In the genomic region with DNA sequence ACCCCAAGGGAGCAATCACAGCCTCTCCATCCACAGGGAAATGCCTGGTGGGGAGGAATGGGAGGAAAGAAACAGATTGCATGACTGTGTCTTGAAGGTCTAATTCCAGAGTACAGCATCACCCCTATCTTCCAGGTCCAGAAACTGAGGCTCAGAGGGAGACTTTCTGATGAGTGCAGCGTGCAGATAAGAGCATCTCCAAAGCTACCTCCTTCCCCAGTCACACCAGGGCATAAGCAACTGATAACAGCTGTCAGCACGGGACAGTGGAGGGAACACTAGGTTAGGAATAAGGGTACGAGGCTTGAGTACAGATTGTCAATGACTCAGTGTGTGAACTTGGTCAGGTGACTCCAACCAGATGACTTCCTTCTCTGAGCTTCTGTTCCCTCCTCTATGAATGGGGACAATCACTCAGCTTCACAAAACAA, we compare ENCODE assay signal across 22 cellular contexts.
DNase-seq lines count a peak whose midpoint lies in the region; ATAC-seq and TF ChIP-seq lines count a peak whose summit lies in the region.
"Had no signal": no experiment of that assay in that cellular context is flagged by ENCODE, and none has a peak within 500 bp of the region (broad histone marks: within the 10 kb centered on the region; RNA-seq: fewer than 3 reads in every experiment).

No MANE protein-coding gene starts in this region.

- no peak overlapping the region for H3K4me3 ChIP-seq in RWPE2 (ENCODE audit: severe bottlenecking)
- H3K4me3 ChIP-seq: ascending aorta, gastroesophageal sphincter, neural progenitor cell had no signal

- no peaks in the 10 kb centered on the region for H3K36me3 Mint-ChIP-seq in MCF 10A (ENCODE audit: insufficient read depth, unreplicated experiment)
- H3K36me3 Mint-ChIP-seq: activated naive CD4-positive, alpha-beta T cell treated with anti-CD3 and anti-CD28 coated beads, Interleukin-2, amount 10 ng/mL, durations not matched to agents 7 days and 5 days; neural progenitor cell had no signal

- H3K27me3 ChIP-seq in RWPE2 (ENCODE audit: insufficient read depth, poor library complexity, severe bottlenecking): no peaks in the 10 kb centered on the region
- H3K27me3 ChIP-seq: ascending aorta, neural progenitor cell had no signal

- H3K27ac Mint-ChIP-seq in MCF 10A (ENCODE audit: low read depth, unreplicated experiment): no peak overlapping the region
- H3K27ac Mint-ChIP-seq: activated naive CD4-positive, alpha-beta T cell treated with anti-CD3 and anti-CD28 coated beads, Interleukin-2, amount 10 ng/mL, durations not matched to agents 7 days and 5 days; activated T-cell treated with anti-CD3 and anti-CD28 coated beads, Interleukin-2, amount 50 U/mL, for 72 hours; B cell; HFFc6; neural progenitor cell had no signal

- intact Hi-C loops in sciatic nerve (cut with DNase I): no loop called here
- intact Hi-C loops in MCF 10A (cut with micrococcal nuclease): no loop called here

- H3K36me3 ChIP-seq in RWPE2 (ENCODE audit: low read depth): no peaks in the 10 kb centered on the region
- H3K36me3 ChIP-seq: ascending aorta, gastroesophageal sphincter, neural progenitor cell had no signal

- no peak overlapping the region for H3K27ac ChIP-seq in RWPE2 (ENCODE audit: poor library complexity, severe bottlenecking)
- H3K27ac ChIP-seq: HL-60, neural progenitor cell had no signal

- H3K9me3 Mint-ChIP-seq in MCF 10A (ENCODE audit: unreplicated experiment): no peaks in the 10 kb centered on the region
- H3K9me3 Mint-ChIP-seq: activated naive CD4-positive, alpha-beta T cell treated with anti-CD3 and anti-CD28 coated beads, Interleukin-2, amount 10 ng/mL, durations not matched to agents 7 days and 5 days; activated T-cell treated with anti-CD3 and anti-CD28 coated beads, Interleukin-2, amount 50 U/mL, for 72 hours; HFFc6; neural progenitor cell had no signal

- ATAC-seq in RWPE2 (ENCODE audit: low read depth) (no peak), sciatic nerve (no peak), GM18907 (IDR thresholded peaks at IDR 0.05; ENCODE audit: unreplicated experiment) (no peak)
- ATAC-seq: activated T-cell treated with anti-CD3 and anti-CD28 coated beads, Interleukin-2, amount 50 U/mL, for 72 hours; gastroesophageal sphincter had no signal

- TF ChIP-seq CTCF in RWPE2 (IDR thresholded peaks at IDR 0.05; ENCODE audit: poor library complexity, severe bottlenecking) (no peak), MCF 10A (IDR thresholded peaks at IDR 0.05; ENCODE audit: unreplicated experiment) (no peak)

- H3K4me1 Mint-ChIP-seq in MCF 10A (ENCODE audit: insufficient read depth, unreplicated experiment): peaks cover 20% of the 10 kb centered on the region

- peak; percentile 34 for DNase-seq in NCI-H1694 (lab: John Stamatoyannopoulos, UW)
- no peak for DNase-seq in NCI-H1694 treated with DMSO at 0.1 percent for 48 hours (lab: John Stamatoyannopoulos, UW)
- peak; percentile 9 for DNase-seq in RWPE2 (ENCODE audit: low spot score)
- peak; percentile 13 for DNase-seq in glomerular visceral epithelial cell (ENCODE audit: extremely low spot score)
- DNase-seq in sciatic nerve (ENCODE audit: low spot score): peak; percentile 25
- DNase-seq in NCI-H748 treated with DMSO at 0.1 percent for 48 hours (lab: John Stamatoyannopoulos, UW): no peak
- DNase-seq in MCF 10A (ENCODE audit: unreplicated experiment): no peak
- DNase-seq: activated naive CD4-positive, alpha-beta T cell treated with anti-CD3 and anti-CD28 coated beads, Interleukin-2, amount 10 ng/mL, durations not matched to agents 7 days and 5 days; activated T-cell treated with anti-CD3 and anti-CD28 coated beads, Interleukin-2, amount 50 U/mL, for 72 hours; Calu3; HFFc6; MM.1S; NCI-H2029; NCI-H226; RPMI8226; stimulated activated CD4-positive, alpha-beta T cell treated with anti-CD3 and anti-CD28 coated beads, Interleukin-12 subunit alpha, Interleukin-12 subunit beta, amount 100 ng/mL, for 4 hours had no signal

- H3K9me3 ChIP-seq in RWPE2 (ENCODE audit: severe bottlenecking): no peaks in the 10 kb centered on the region
- H3K9me3 ChIP-seq: ascending aorta, gastroesophageal sphincter had no signal

- CTCF ChIA-PET in MCF 10A (lab: Yijun Ruan, JAX): interaction anchor here (0.6 to 10.4 kb wide), 22 partner anchors 9 to 701 kb away, joined by 3 to 233 read pairs (median 4); no protein-coding TSS in a partner anchor

- POLR2A ChIA-PET in MCF 10A (lab: Yijun Ruan, JAX): no interaction called here

- H3K4me3 Mint-ChIP-seq in MCF 10A (ENCODE audit: unreplicated experiment): no peak overlapping the region
- H3K4me3 Mint-ChIP-seq: activated naive CD4-positive, alpha-beta T cell treated with anti-CD3 and anti-CD28 coated beads, Interleukin-2, amount 10 ng/mL, durations not matched to agents 7 days and 5 days; activated T-cell treated with anti-CD3 and anti-CD28 coated beads, Interleukin-2, amount 50 U/mL, for 72 hours; B cell; HFFc6; neural progenitor cell had no signal

- H3K27me3 Mint-ChIP-seq in MCF 10A (ENCODE audit: insufficient read depth, unreplicated experiment): peaks cover 15% of the 10 kb centered on the region

- H3K4me1 ChIP-seq in RWPE2 (ENCODE audit: insufficient read depth, poor library complexity, severe bottlenecking): peaks cover 8% of the 10 kb centered on the region

- no TSS peak for BruUV-seq in MCF 10A (replicated peaks; lab: Mats Ljungman, UMichigan)

Comparison
In these comparisons a context has a peak if more than half of its experiments do, and no peak if none do; other contexts are left out.
1. DNase-seq: peak in NCI-H1694 (single experiment), RWPE2 (single experiment), glomerular visceral epithelial cell (single experiment) and sciatic nerve (single experiment); none in NCI-H1694 treated with DMSO at 0.1 percent for 48 hours (single experiment), NCI-H748 treated with DMSO at 0.1 percent for 48 hours (single experiment) and MCF 10A (single experiment).